Comparison of ENCODE assay signal across 20 cellular contexts in genomic region chr20:15860850-15861249, GRCh38.
A peak's percentile ranks its signal among the peaks of the same experiment; 100 is the strongest.
DNase-seq lines count a peak whose midpoint lies in the region; ATAC-seq, FAIRE-seq and TF ChIP-seq lines count a peak whose summit lies in the region.
"Had no signal": no experiment of that assay in that cellular context is flagged by ENCODE, and none has a peak within 500 bp of the region (broad histone marks: within the 10 kb centered on the region; RNA-seq: fewer than 3 reads in every experiment).

No MANE protein-coding gene starts in this region.

- H3K27ac Mint-ChIP-seq in nephron progenitor cell = no peak overlapping the region
- H3K27ac Mint-ChIP-seq: CD4-positive, CD25-positive, alpha-beta regulatory T cell; CD8-positive, alpha-beta T cell had no signal

- no peak overlapping the region for H3K9ac ChIP-seq in Karpas-422 (ENCODE audit: low read length)
- H3K9ac ChIP-seq: BLaER1 had no signal

- H2AFZ ChIP-seq in Karpas-422 (ENCODE audit: low read length) = 0 out of 2 replicates have a peak overlapping the region, but pooled peaks have one; percentile 1

- H3K4me3 ChIP-seq in Karpas-422 (ENCODE audit: low read length) (no peak overlapping the region), RWPE2 (ENCODE audit: severe bottlenecking) (no peak overlapping the region), left lung (no peak overlapping the region), upper lobe of right lung (no peak overlapping the region)
- H3K4me3 ChIP-seq: BLaER1 had no signal

- H3K27ac ChIP-seq in Karpas-422 (ENCODE audit: low read length) (no peak overlapping the region), RWPE2 (ENCODE audit: poor library complexity, severe bottlenecking) (no peak overlapping the region), left lung (no peak overlapping the region), upper lobe of right lung (no peak overlapping the region)
- H3K27ac ChIP-seq: BLaER1, C4-2B had no signal

- H3K4me1 Mint-ChIP-seq in nephron progenitor cell = peaks cover 14% of the 10 kb centered on the region
- H3K4me1 Mint-ChIP-seq: CD4-positive, CD25-positive, alpha-beta regulatory T cell had no signal

- H3K79me2 ChIP-seq in Karpas-422 (ENCODE audit: low read length) = no peaks in the 10 kb centered on the region

- no peak overlapping the region for H3K4me2 ChIP-seq in Karpas-422 (ENCODE audit: low read depth, low read length, poor library complexity, severe bottlenecking)
- H3K4me2 ChIP-seq: BLaER1 had no signal

- no peak overlapping the region for H3K4me3 Mint-ChIP-seq in nephron progenitor cell
- H3K4me3 Mint-ChIP-seq: B cell; CD4-positive, CD25-positive, alpha-beta regulatory T cell; CD8-positive, alpha-beta T cell had no signal

- no peaks in the 10 kb centered on the region for H3K36me3 Mint-ChIP-seq in nephron progenitor cell (ENCODE audit: low read depth)
- H3K36me3 Mint-ChIP-seq: CD4-positive, CD25-positive, alpha-beta regulatory T cell; CD8-positive, alpha-beta T cell had no signal

- no peak for TF ChIP-seq POLR2A in H54 (IDR thresholded peaks at IDR 0.05; ENCODE audit: low read depth, low read length)

- TF ChIP-seq CTCF in RWPE2 (IDR thresholded peaks at IDR 0.05; ENCODE audit: poor library complexity, severe bottlenecking) (no peak), left lung (IDR thresholded peaks at IDR 0.05) (no peak), upper lobe of right lung (IDR thresholded peaks at IDR 0.05) (no peak), nephron progenitor cell (IDR thresholded peaks at IDR 0.05) (no peak)

- no peak for FAIRE-seq in H54 (lab: Jason Lieb, UNC)
- FAIRE-seq: G401.6, GM12892 had no signal

- DNase-seq in Karpas-422 (no peak), RWPE2 (ENCODE audit: low spot score) (no peak), left lung (no peak), upper lobe of right lung (no peak), nephron progenitor cell (no peak), NOMO-1 (lab: John Stamatoyannopoulos, UW; ENCODE audit: unreplicated experiment in 2 of 2) (no peak), H54 (ENCODE audit: insufficient read length, low spot score) (no peak)
- DNase-seq: Caco-2; CD4-positive, CD25-positive, alpha-beta regulatory T cell; CD8-positive, alpha-beta T cell; DMS153; DND-41; GOT3; H7; HCEC 1CT had no signal

- H3K27me3 ChIP-seq in Karpas-422 (ENCODE audit: low read length) (no peaks in the 10 kb centered on the region), RWPE2 (ENCODE audit: insufficient read depth, poor library complexity, severe bottlenecking) (no peaks in the 10 kb centered on the region), left lung (no peaks in the 10 kb centered on the region), upper lobe of right lung (no peaks in the 10 kb centered on the region)
- H3K27me3 ChIP-seq: BLaER1 had no signal

- H3K36me3 ChIP-seq in Karpas-422 (ENCODE audit: insufficient read depth, low read length) (no peaks in the 10 kb centered on the region), RWPE2 (ENCODE audit: low read depth) (no peaks in the 10 kb centered on the region), left lung (no peaks in the 10 kb centered on the region), upper lobe of right lung (no peaks in the 10 kb centered on the region)
- H3K36me3 ChIP-seq: BLaER1 had no signal

- H3K4me1 ChIP-seq in Karpas-422 (ENCODE audit: low read length) (peaks cover 54% of the 10 kb centered on the region), RWPE2 (ENCODE audit: insufficient read depth, poor library complexity, severe bottlenecking) (no peaks in the 10 kb centered on the region), left lung (no peaks in the 10 kb centered on the region), upper lobe of right lung (no peaks in the 10 kb centered on the region)

- ATAC-seq in RWPE2 (ENCODE audit: low read depth) = 0 out of 3 replicates have a peak, but pooled peaks have one; percentile 36
- peak; percentile 44 for ATAC-seq in left lung
- ATAC-seq in upper lobe of right lung = peak; percentile 28
- ATAC-seq: CD8-positive, alpha-beta T cell had no signal

- peaks cover 6% of the 10 kb centered on the region for H3K27me3 Mint-ChIP-seq in nephron progenitor cell (ENCODE audit: low read depth, poor library complexity)
- H3K27me3 Mint-ChIP-seq: B cell; CD4-positive, CD25-positive, alpha-beta regulatory T cell had no signal

- no peaks in the 10 kb centered on the region for H3K9me2 ChIP-seq in Karpas-422 (replicated peaks; ENCODE audit: insufficient read depth, low read length)

- H3K9me3 Mint-ChIP-seq in nephron progenitor cell = no peaks in the 10 kb centered on the region

- intact Hi-C loops in left lung (cut with DNase I) (no loop called here), upper lobe of right lung (cut with DNase I) (no loop called here)

- H3K9me3 ChIP-seq in Karpas-422 (ENCODE audit: low read length) (no peaks in the 10 kb centered on the region), RWPE2 (ENCODE audit: severe bottlenecking) (no peaks in the 10 kb centered on the region), left lung (no peaks in the 10 kb centered on the region), upper lobe of right lung (no peaks in the 10 kb centered on the region)
- H3K9me3 ChIP-seq: Caco-2 had no signal

- no peaks in the 10 kb centered on the region for H4K20me1 ChIP-seq in Karpas-422 (ENCODE audit: insufficient read depth, low read depth, low read length)
- H4K20me1 ChIP-seq: BLaER1 had no signal
